ENCODE assay signal across 14 cellular contexts in the genomic region with DNA sequence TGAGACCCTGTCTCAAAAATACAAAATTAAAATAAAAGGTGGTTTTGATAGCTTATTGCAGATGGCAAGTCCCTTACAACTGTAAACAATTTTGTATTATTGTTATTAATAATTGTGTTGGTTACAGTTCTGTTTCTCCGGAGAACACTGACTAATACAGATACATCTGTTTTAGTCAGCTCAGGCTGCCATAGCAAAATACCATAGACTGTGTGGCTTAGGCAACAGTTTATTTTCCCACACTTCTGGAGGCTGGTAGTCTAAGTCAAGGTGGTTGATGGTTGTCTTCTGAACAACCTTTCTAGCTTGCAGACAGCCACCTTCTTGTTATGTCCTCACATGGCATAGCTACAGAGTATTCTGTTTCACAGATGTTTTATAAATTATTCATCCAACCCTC. TPM values are rescaled to one million over a fixed set of nuclear protein-coding genes. Genes with fewer than 3 reads are reported as not detected.
DNase-seq lines count a peak whose midpoint lies in the region; ATAC-seq and TF ChIP-seq lines count a peak whose summit lies in the region.
"Had no signal": no experiment of that assay in that cellular context is flagged by ENCODE, and none has a peak within 500 bp of the region (broad histone marks: within the 10 kb centered on the region; RNA-seq: fewer than 3 reads in every experiment).

No MANE protein-coding gene starts in this region.

- H3K4me3 Mint-ChIP-seq in activated CD8-positive, alpha-beta T cell treated with anti-CD3 and anti-CD28 coated beads for 36 hours = no peak overlapping the region
- no peak overlapping the region for H3K4me3 Mint-ChIP-seq in activated CD8-positive, alpha-beta T cell treated with anti-CD3 and anti-CD28 coated beads, Interleukin-2, amount 10 ng/mL, durations not matched to agents 7 days and 5 days
- H3K4me3 Mint-ChIP-seq: activated naive CD8-positive, alpha-beta T cell had no signal

- TF ChIP-seq CTCF in activated CD8-positive, alpha-beta T cell treated with anti-CD3 and anti-CD28 coated beads for 36 hours (IDR thresholded peaks at IDR 0.05) = no peak

- POLR2A ChIA-PET in activated CD8-positive, alpha-beta T cell treated with anti-CD3 and anti-CD28 coated beads for 36 hours (lab: Charles Lee) = interaction anchor here (0.7 to 6.4 kb wide), 9 partner anchors 9 to 63 kb away, joined by 3 to 51 read pairs (median 3); a partner anchor contains a TSS
- POLR2A ChIA-PET in activated CD8-positive, alpha-beta T cell treated with anti-CD3 and anti-CD28 coated beads, Interleukin-2, amount 10 ng/mL, durations not matched to agents 7 days and 5 days (lab: Charles Lee) = interaction anchor here (0.6 to 3.4 kb wide), 4 partner anchors 9 to 100 kb away, joined by 3 to 16 read pairs (median 5); a partner anchor contains a TSS

- no peak for DNase-seq in activated CD8-positive, alpha-beta T cell treated with anti-CD3 and anti-CD28 coated beads for 36 hours
- no peak for DNase-seq in activated CD8-positive, alpha-beta T cell treated with anti-CD3 and anti-CD28 coated beads, Interleukin-2, amount 10 ng/mL, durations not matched to agents 7 days and 5 days
- DNase-seq in myocyte (ENCODE audit: low read depth) (peak; percentile 16), cerebellum (ENCODE audit: low spot score) (no peak), midbrain (lab: John Stamatoyannopoulos, UW) (no peak), NCI-H446 (lab: John Stamatoyannopoulos, UW) (no peak)
- DNase-seq: DMS 273 treated with DMSO at 0.1 percent for 48 hours, NCI-H510A, Right ventricle myocardium superior, WERI-Rb-1 had no signal

- H3K27me3 Mint-ChIP-seq in activated CD8-positive, alpha-beta T cell treated with anti-CD3 and anti-CD28 coated beads for 36 hours = no peaks in the 10 kb centered on the region
- no peaks in the 10 kb centered on the region for H3K27me3 Mint-ChIP-seq in activated CD8-positive, alpha-beta T cell treated with anti-CD3 and anti-CD28 coated beads, Interleukin-2, amount 10 ng/mL, durations not matched to agents 7 days and 5 days (ENCODE audit: low read depth)
- H3K27me3 Mint-ChIP-seq: activated naive CD8-positive, alpha-beta T cell had no signal

- CTCF ChIA-PET in activated CD8-positive, alpha-beta T cell treated with anti-CD3 and anti-CD28 coated beads for 36 hours (lab: Charles Lee) = interaction anchor here (1.2 to 2.7 kb wide), 6 partner anchors 11 to 208 kb away, joined by 4 to 9 read pairs (median 6); no protein-coding TSS in a partner anchor
- CTCF ChIA-PET in activated CD8-positive, alpha-beta T cell treated with anti-CD3 and anti-CD28 coated beads, Interleukin-2, amount 10 ng/mL, durations not matched to agents 7 days and 5 days (lab: Charles Lee) = interaction anchor here (0.8 to 2.3 kb wide), 6 partner anchors 9 to 153 kb away, joined by 3 to 11 read pairs (median 5); no protein-coding TSS in a partner anchor

- intact Hi-C loops in activated CD8-positive, alpha-beta T cell treated with anti-CD3 and anti-CD28 coated beads for 36 hours (cut with micrococcal nuclease) = no loop called here

- peaks cover 17% of the 10 kb centered on the region for H3K4me1 Mint-ChIP-seq in activated CD8-positive, alpha-beta T cell treated with anti-CD3 and anti-CD28 coated beads for 36 hours (ENCODE audit: low read depth)
- peaks cover 12% of the 10 kb centered on the region for H3K4me1 Mint-ChIP-seq in activated CD8-positive, alpha-beta T cell treated with anti-CD3 and anti-CD28 coated beads, Interleukin-2, amount 10 ng/mL, durations not matched to agents 7 days and 5 days (ENCODE audit: low read depth)

- ATAC-seq in activated CD8-positive, alpha-beta T cell treated with anti-CD3 and anti-CD28 coated beads for 36 hours = peak; percentile 77
- no peak for ATAC-seq in activated CD8-positive, alpha-beta T cell treated with anti-CD3 and anti-CD28 coated beads, Interleukin-2, amount 10 ng/mL, durations not matched to agents 7 days and 5 days
- peak; percentile 73 for ATAC-seq in GM21717 (IDR thresholded peaks at IDR 0.05; ENCODE audit: unreplicated experiment)
- ATAC-seq in HG03175 (IDR thresholded peaks at IDR 0.05; ENCODE audit: unreplicated experiment) = peak; percentile 82
- ATAC-seq: left lobe of liver had no signal

- H3K27ac Mint-ChIP-seq in activated CD8-positive, alpha-beta T cell treated with anti-CD3 and anti-CD28 coated beads for 36 hours = no peak overlapping the region
- no peak overlapping the region for H3K27ac Mint-ChIP-seq in activated CD8-positive, alpha-beta T cell treated with anti-CD3 and anti-CD28 coated beads, Interleukin-2, amount 10 ng/mL, durations not matched to agents 7 days and 5 days
- H3K27ac Mint-ChIP-seq: activated naive CD8-positive, alpha-beta T cell had no signal

- peaks cover 12% of the 10 kb centered on the region for H3K36me3 Mint-ChIP-seq in activated CD8-positive, alpha-beta T cell treated with anti-CD3 and anti-CD28 coated beads for 36 hours (ENCODE audit: low read depth)
- peaks cover 23% of the 10 kb centered on the region for H3K36me3 Mint-ChIP-seq in activated CD8-positive, alpha-beta T cell treated with anti-CD3 and anti-CD28 coated beads, Interleukin-2, amount 10 ng/mL, durations not matched to agents 7 days and 5 days (ENCODE audit: low read depth)

- H3K9me3 Mint-ChIP-seq in activated CD8-positive, alpha-beta T cell treated with anti-CD3 and anti-CD28 coated beads for 36 hours = peaks cover 23% of the 10 kb centered on the region
- peaks cover 37% of the 10 kb centered on the region for H3K9me3 Mint-ChIP-seq in activated CD8-positive, alpha-beta T cell treated with anti-CD3 and anti-CD28 coated beads, Interleukin-2, amount 10 ng/mL, durations not matched to agents 7 days and 5 days (ENCODE audit: insufficient read depth)

RNA-seq across cellular contexts. Expression of a gene that starts 14.2 kb away (rescaled TPM):
- 10 to 100 TPM; 95.6 to 97.2 TPM for total RNA-seq in activated CD8-positive, alpha-beta T cell treated with anti-CD3 and anti-CD28 coated beads for 36 hours
- 10 to 100 TPM; 23.5 to 24.2 TPM for total RNA-seq in activated CD8-positive, alpha-beta T cell treated with anti-CD3 and anti-CD28 coated beads, Interleukin-2, amount 10 ng/mL, durations not matched to agents 7 days and 5 days
- 2.0 and 3.2 TPM in 2 replicates for total RNA-seq in myocyte
- polyA plus RNA-seq in myocyte (2012) = 0.90 TPM
- 0.09 TPM for total RNA-seq in cerebellum
